ENCODE assay signal across 8 cellular contexts in the genomic region with DNA sequence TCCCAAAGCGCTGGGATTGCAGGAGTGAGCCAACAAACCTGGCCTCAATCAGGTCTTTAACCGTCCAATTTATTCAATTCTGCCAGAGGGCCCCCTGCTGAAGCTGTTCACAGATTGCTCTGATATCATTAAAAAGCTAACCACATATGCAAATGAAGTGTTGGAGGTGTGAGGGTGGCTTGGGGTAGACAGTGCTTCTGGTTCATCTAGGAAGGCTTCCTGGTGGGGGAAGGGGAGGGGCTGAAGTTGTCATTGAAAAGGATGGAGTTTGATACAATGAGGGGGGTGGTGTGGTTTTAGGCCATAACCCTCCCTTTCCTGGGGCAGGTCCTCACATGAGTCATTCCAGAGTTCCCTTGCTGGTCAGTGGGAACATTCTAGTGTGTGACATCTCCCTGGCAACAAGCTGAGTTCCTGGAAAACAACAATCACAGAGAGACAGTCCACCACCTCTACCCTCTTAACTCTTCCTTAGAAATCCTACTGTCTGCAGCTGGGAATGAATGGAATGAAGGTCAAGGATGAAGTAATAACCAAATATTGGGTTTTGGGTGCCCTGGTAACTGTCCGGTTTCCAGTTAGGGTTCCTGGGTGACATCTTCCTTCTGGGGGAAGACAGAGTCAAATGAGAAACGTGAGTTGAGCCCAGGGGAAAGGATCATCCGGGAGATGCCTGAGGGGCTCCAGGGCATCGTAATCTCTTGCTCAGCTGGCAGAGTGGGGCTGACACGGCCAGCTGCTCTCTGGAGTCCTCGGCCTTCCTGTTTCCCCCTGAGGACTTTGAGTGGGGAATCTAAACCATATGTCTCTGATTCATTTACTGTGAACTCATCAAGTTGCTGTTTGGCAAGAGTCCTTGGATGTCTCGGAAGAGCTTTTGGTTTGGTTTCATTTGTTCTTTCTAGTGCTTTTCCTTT. TPM values are rescaled to one million over a fixed set of nuclear protein-coding genes. Genes with fewer than 3 reads are reported as not detected.
DNase-seq lines count a peak whose midpoint lies in the region; ATAC-seq and TF ChIP-seq lines count a peak whose summit lies in the region.

No MANE protein-coding gene starts in this region.

- H3K36me3 ChIP-seq in WERI-Rb-1 (no peaks in the 10 kb centered on the region), gastroesophageal sphincter (no peaks in the 10 kb centered on the region)

- DNase-seq in DMS 273 treated with DMSO at 0.1 percent for 48 hours (lab: John Stamatoyannopoulos, UW) = peak; percentile 69
- DNase-seq in WERI-Rb-1 = peak; percentile 58
- DNase-seq in retina = peak; percentile 46
- no peak for DNase-seq in AML-193 (lab: John Stamatoyannopoulos, UW)
- DNase-seq in stimulated activated naive CD4-positive, alpha-beta T cell treated with Interleukin-2 at 50 U/mL for 16 hours (lab: John Stamatoyannopoulos, UW) = no peak
- no peak for DNase-seq in effector CD8-positive, alpha-beta T cell (lab: John Stamatoyannopoulos, UW)

- H3K4me3 ChIP-seq in WERI-Rb-1 (ENCODE audit: low read depth, low read length) = no peak overlapping the region
- peak overlapping the region in 1 of 2 donors; percentile 7 for H3K4me3 ChIP-seq in gastroesophageal sphincter

- no peak for TF ChIP-seq CTCF in WERI-Rb-1 (IDR thresholded peaks at IDR 0.05; ENCODE audit: low read depth, low read length)
- no peak for TF ChIP-seq CTCF in gastroesophageal sphincter (IDR thresholded peaks at IDR 0.05)

- ATAC-seq in HG03520 (IDR thresholded peaks at IDR 0.05; ENCODE audit: unreplicated experiment) = peak; percentile 37
- peak; percentile 72 for ATAC-seq in gastroesophageal sphincter

- TF ChIP-seq EP300 in gastroesophageal sphincter (IDR thresholded peaks at IDR 0.05) = no peak

- no peak for TF ChIP-seq POLR2A in gastroesophageal sphincter (IDR thresholded peaks at IDR 0.05)

- H3K27me3 ChIP-seq in WERI-Rb-1 (ENCODE audit: insufficient read depth, low read depth, severe bottlenecking) (no peaks in the 10 kb centered on the region), gastroesophageal sphincter (no peaks in the 10 kb centered on the region)

- H3K27ac ChIP-seq in WERI-Rb-1 = 0 out of 2 replicates have a peak overlapping the region, but pooled peaks have one; percentile 13
- H3K27ac ChIP-seq in gastroesophageal sphincter = peak overlapping the region; percentile 18 to 89 (median 72)

- H3K9me3 ChIP-seq in WERI-Rb-1 (ENCODE audit: severe bottlenecking) = no peaks in the 10 kb centered on the region
- H3K9me3 ChIP-seq in gastroesophageal sphincter = no peaks in the 10 kb centered on the region

- WGBS in gastroesophageal sphincter (ENCODE audit: low coverage in 1 of 2), 2 donors = 4 to 14% methylated on average over 4 to 9 of the region's 9 CpGs

- peaks cover 0 to 38% (median 13%) of the 10 kb centered on the region in 3 donors for H3K4me1 ChIP-seq in gastroesophageal sphincter

RNA-seq across cellular contexts. Expression of a gene that starts 32.2 kb away (rescaled TPM):
- 1 to 10 TPM in 3 of 4 donors, under 1 TPM in 1; 0.31 to 3.9 (median 3.7) TPM for total RNA-seq in gastroesophageal sphincter

RNA-seq across cellular contexts. Expression of a gene that starts 58.9 kb away (rescaled TPM):
- 10 to 100 TPM in 2 of 4 donors, 1 to 10 TPM in 2; 4.0 to 17.2 (median 9.4) TPM for total RNA-seq in gastroesophageal sphincter

Comparison
In these comparisons a context has a peak if more than half of its experiments do, and no peak if none do; other contexts are left out.
1. DNase-seq: peak in DMS 273 treated with DMSO at 0.1 percent for 48 hours (single experiment), WERI-Rb-1 (single experiment) and retina (single experiment); none in AML-193 (0 of 2), stimulated activated naive CD4-positive, alpha-beta T cell treated with Interleukin-2 at 50 U/mL for 16 hours (single experiment) and effector CD8-positive, alpha-beta T cell (single experiment).